In genomic region chr4:2469192-2469984, GRCh38 we compare ENCODE assay signal across 8 cellular contexts. TPM values are rescaled to one million over a fixed set of nuclear protein-coding genes. Genes with fewer than 3 reads are reported as not detected.
DNase-seq lines count a peak whose midpoint lies in the region; ATAC-seq and TF ChIP-seq lines count a peak whose summit lies in the region.

No MANE protein-coding gene starts in this region.

- peak; percentile 43 for ATAC-seq in HG02678 (IDR thresholded peaks at IDR 0.05; ENCODE audit: unreplicated experiment)

- H3K9me3 ChIP-seq in esophagus muscularis mucosa (no peaks in the 10 kb centered on the region), neuron (ENCODE audit: low read length) (peaks cover 12% of the 10 kb centered on the region)

- TF ChIP-seq EP300 in esophagus muscularis mucosa (IDR thresholded peaks at IDR 0.05) = no peak

- intact Hi-C loops in esophagus muscularis mucosa (cut with DNase I) = loop anchor here (5.0 kb wide), 2 partner anchors 52 to 68 kb away; partner anchors contain the start of genes CFAP99, FAM193A and ZFYVE28

- TF ChIP-seq CTCF in esophagus muscularis mucosa (IDR thresholded peaks at IDR 0.05) = no peak

- H3K27me3 ChIP-seq in esophagus muscularis mucosa = no peaks in the 10 kb centered on the region
- H3K27me3 ChIP-seq in neuron (ENCODE audit: insufficient read depth, low read length) = no peaks in the 10 kb centered on the region

- 0% methylated on average over 34 of the region's 78 CpGs for WGBS in esophagus muscularis mucosa

- peaks cover 22 to 57% (median 43%) of the 10 kb centered on the region in 4 donors for H3K4me1 ChIP-seq in esophagus muscularis mucosa
- peaks cover 6% of the 10 kb centered on the region for H3K4me1 ChIP-seq in neuron (ENCODE audit: insufficient read depth, low read length)

- H3K36me3 ChIP-seq in esophagus muscularis mucosa (peaks cover 0 to 28% (median 17%) of the 10 kb centered on the region in 4 donors), neuron (ENCODE audit: insufficient read depth, low read length) (peaks cover 26% of the 10 kb centered on the region)

- H3K27ac ChIP-seq in esophagus muscularis mucosa (replicated peaks in 1 of 4) = peak overlapping the region; percentile 87 to 97 (median 94)

- no peak for TF ChIP-seq POLR2A in esophagus muscularis mucosa (IDR thresholded peaks at IDR 0.05; ENCODE audit: low read depth)

- H3K4me3 ChIP-seq in esophagus muscularis mucosa = peak overlapping the region; percentile 77 to 95 (median 88)
- peak overlapping the region; percentile 75 for H3K4me3 ChIP-seq in neuron (ENCODE audit: low read length)

- peak; percentile 9 for DNase-seq in NCI-H345 (lab: John Stamatoyannopoulos, UW)
- no peak for DNase-seq in NCI-H345 treated with DMSO at 0.1 percent for 48 hours (lab: John Stamatoyannopoulos, UW; ENCODE audit: unreplicated experiment)
- peak; percentile 5 for DNase-seq in NCI-H460 (ENCODE audit: extremely low read depth, low read depth)
- DNase-seq in activated T-cell treated with anti-CD3 and anti-CD28 coated beads for 4 hours = peak; percentile 54
- DNase-seq in esophagus muscularis mucosa (ENCODE audit: extremely low spot score) = no peak
- peak; percentile 16 for DNase-seq in superior temporal gyrus (ENCODE audit: extremely low spot score)

- H2AFZ ChIP-seq in neuron (ENCODE audit: low read depth, low read length) = no peak overlapping the region

RNA-seq across cellular contexts. Expression of gene RNF4, which starts 0.5 kb away (rescaled TPM):
- 53.3 and 61.6 TPM in 2 replicates for total RNA-seq in NCI-H460 (2014; rRNA removed; shearing (Covaris generic))
- polyA plus RNA-seq in NCI-H460 (2014; cell fraction: nucleus; rRNA removed) = 37.9 and 41.1 TPM in 2 replicates
- 10 to 100 TPM; 33.2 to 49.0 (median 40.7) TPM for total RNA-seq in esophagus muscularis mucosa

RNA-seq across cellular contexts. Expression of gene CFAP99, which starts 50.6 kb away (rescaled TPM):
- total RNA-seq in NCI-H460 (2014; rRNA removed; shearing (Covaris generic)) = not detected in 2 replicates
- polyA plus RNA-seq in NCI-H460 (2014; cell fraction: nucleus; rRNA removed) = not detected in 2 replicates
- total RNA-seq in esophagus muscularis mucosa = 1 to 10 TPM in 1 of 4 donors, not detected in 3; 1.5 TPM

RNA-seq across cellular contexts. Expression of gene ZFYVE28, which starts 50.9 kb away (rescaled TPM):
- 7.1 and 10.0 TPM in 2 replicates for total RNA-seq in NCI-H460 (2014; rRNA removed; shearing (Covaris generic))
- 29.1 and 44.9 TPM in 2 replicates for polyA plus RNA-seq in NCI-H460 (2014; cell fraction: nucleus; rRNA removed)
- total RNA-seq in esophagus muscularis mucosa = 10 to 100 TPM in 2 of 4 donors, 1 to 10 TPM in 2; 4.5 to 13.4 (median 8.4) TPM

Comparison
In these comparisons a context has a peak if more than half of its experiments do, and no peak if none do; other contexts are left out.
1. DNase-seq: peak in NCI-H345 (single experiment), NCI-H460 (single experiment), activated T-cell treated with anti-CD3 and anti-CD28 coated beads for 4 hours (single experiment) and superior temporal gyrus (single experiment); none in NCI-H345 treated with DMSO at 0.1 percent for 48 hours (single experiment) and esophagus muscularis mucosa (single experiment).